In genomic region chr4:16461362-16461761, GRCh38 we compare ENCODE assay signal across 23 cellular contexts.
DNase-seq lines count a peak whose midpoint lies in the region; ATAC-seq and TF ChIP-seq lines count a peak whose summit lies in the region.
"Had no signal": no experiment of that assay in that cellular context is flagged by ENCODE, and none has a peak within 500 bp of the region (broad histone marks: within the 10 kb centered on the region; RNA-seq: fewer than 3 reads in every experiment).

No MANE protein-coding gene starts in this region.

- CTCF ChIA-PET in SK-N-SH (lab: Yijun Ruan, JAX): no interaction called here

- POLR2A ChIA-PET in SK-N-SH (lab: Yijun Ruan, JAX): no interaction called here

- H4K20me1 ChIP-seq in SK-N-SH (ENCODE audit: insufficient read depth) (no peaks in the 10 kb centered on the region), smooth muscle cell (ENCODE audit: low read depth) (no peaks in the 10 kb centered on the region)
- H4K20me1 ChIP-seq: BLaER1 had no signal

- H3K9me3 ChIP-seq in SK-N-SH (no peaks in the 10 kb centered on the region), smooth muscle cell (replicated peaks; ENCODE audit: low read depth) (no peaks in the 10 kb centered on the region)
- H3K9me3 ChIP-seq: BLaER1, heart right ventricle, upper lobe of right lung had no signal

- H3F3A ChIP-seq in SK-N-SH (replicated peaks; ENCODE audit: insufficient read depth) (no peaks in the 10 kb centered on the region), smooth muscle cell (ENCODE audit: low read depth) (no peaks in the 10 kb centered on the region)

- H3K9me2 ChIP-seq in SK-N-SH: no peaks in the 10 kb centered on the region

- no peaks in the 10 kb centered on the region for H3K27me3 ChIP-seq in SK-N-SH (ENCODE audit: insufficient read depth)
- H3K27me3 ChIP-seq in smooth muscle cell (ENCODE audit: low read depth): peaks cover 12% of the 10 kb centered on the region
- H3K27me3 ChIP-seq: BLaER1, heart right ventricle had no signal

- H3K4me1 ChIP-seq in SK-N-SH (ENCODE audit: control insufficient read depth in 1 of 2, insufficient read depth in 2 of 2, low read depth in 1 of 2, low read length in 1 of 2) (no peaks in the 10 kb centered on the region), smooth muscle cell (ENCODE audit: low read depth) (no peaks in the 10 kb centered on the region)
- H3K4me1 ChIP-seq: BLaER1, heart right ventricle, upper lobe of right lung had no signal

- peak; percentile 51; the same call in 2 of the 3 replicates for ATAC-seq in SK-N-SH treated with all-trans-retinoic acid at 6 μM for 48 hours
- ATAC-seq: effector memory CD8-positive, alpha-beta T cell; heart right ventricle; left ventricle myocardium superior; natural killer cell treated with Interleukin-12 subunit alpha and Interleukin-12 subunit beta and Interleukin-15 and Interleukin-18, amount 100 ng/mL, for 72 hours; sciatic nerve; upper lobe of right lung had no signal

- H3K4me2 ChIP-seq in SK-N-SH: no peak overlapping the region
- H3K4me2 ChIP-seq in smooth muscle cell: no peak overlapping the region
- H3K4me2 ChIP-seq: BLaER1 had no signal

- H3K4me3 ChIP-seq in SK-N-SH (ENCODE audit: low read depth in 2 of 2, low read length in 1 of 2) (no peak overlapping the region), smooth muscle cell (no peak overlapping the region)
- H3K4me3 ChIP-seq: BLaER1, heart right ventricle, upper lobe of right lung had no signal

- TF ChIP-seq CTCF in SK-N-SH (IDR thresholded peaks at IDR 0.05): no peak
- TF ChIP-seq CTCF in smooth muscle cell (IDR thresholded peaks at IDR 0.05; ENCODE audit: borderline replicate concordance, insufficient read depth, poor library complexity, severe bottlenecking): no peak

- H3K27ac ChIP-seq in SK-N-SH (ENCODE audit: low read depth in 2 of 2, low read length in 1 of 2): no peak overlapping the region
- H3K27ac ChIP-seq in epithelial cell of prostate: no peak overlapping the region
- H3K27ac ChIP-seq in smooth muscle cell (ENCODE audit: low read depth): no peak overlapping the region
- H3K27ac ChIP-seq: BLaER1, heart right ventricle, upper lobe of right lung had no signal

- H2AFZ ChIP-seq in SK-N-SH (ENCODE audit: low read depth) (no peak overlapping the region), smooth muscle cell (ENCODE audit: low read depth) (no peak overlapping the region)

- H3K9ac ChIP-seq in SK-N-SH (no peak overlapping the region), smooth muscle cell (ENCODE audit: low read depth) (no peak overlapping the region)
- H3K9ac ChIP-seq: BLaER1 had no signal

- TF ChIP-seq EP300 in SK-N-SH (IDR thresholded peaks at IDR 0.05; ENCODE audit: borderline replicate concordance in 1 of 2, low read depth in 1 of 2, low read length in 1 of 2): no peak

- TF ChIP-seq RAD21 in SK-N-SH (IDR thresholded peaks at IDR 0.05; ENCODE audit: low read length): no peak

- no peaks in the 10 kb centered on the region for H3K36me3 ChIP-seq in SK-N-SH (replicated peaks in 1 of 2; ENCODE audit: control insufficient read depth in 1 of 2, insufficient read depth in 2 of 2, low read length in 1 of 2)
- H3K36me3 ChIP-seq in smooth muscle cell (ENCODE audit: low read depth): no peaks in the 10 kb centered on the region
- H3K36me3 ChIP-seq: BLaER1, heart right ventricle, upper lobe of right lung had no signal

- H3K79me2 ChIP-seq in SK-N-SH (ENCODE audit: insufficient read depth) (no peaks in the 10 kb centered on the region), smooth muscle cell (ENCODE audit: low read depth) (no peaks in the 10 kb centered on the region)

- 40% methylated on average over 1 of the region's 1 CpG for WGBS in SK-N-SH (ENCODE audit: low lambda C conversion rate)
- WGBS in smooth muscle cell (ENCODE audit: low lambda C conversion rate): 0% methylated on average over 1 of the region's 1 CpG

- DNase-seq in SK-N-SH (no peak), RKO (ENCODE audit: low spot score) (peak; percentile 13), epithelial cell of prostate (ENCODE audit: low read depth, low spot score) (peak; percentile 16), renal cortical epithelial cell (ENCODE audit: low read depth) (peak; percentile 76), OCI-M1 (lab: John Stamatoyannopoulos, UW) (no peak), NCI-H1417 (lab: John Stamatoyannopoulos, UW) (no peak), smooth muscle cell (lab: John Stamatoyannopoulos, UW; ENCODE audit: unreplicated experiment) (no peak)
- DNase-seq: 8988T; activated CD4-positive, alpha-beta T cell treated with anti-CD3 and anti-CD28 coated beads, Interleukin-2, amount 10 ng/mL, durations not matched to agents 7 days and 5 days; activated naive CD8-positive, alpha-beta T cell treated with anti-CD3 and anti-CD28 coated beads, Interleukin-2, amount 10 ng/mL, durations not matched to agents 7 days and 5 days; COR-L47; effector memory CD8-positive, alpha-beta T cell; H9; heart right ventricle; KBM-7; left ventricle myocardium superior; NCI-H187 treated with DMSO at 0.1 percent for 48 hours; NCI-H69; upper lobe of right lung had no signal

TF ChIP-seq in SK-N-SH treated with all-trans-retinoic acid at 6 μM for 48 hours, 23 proteins besides CTCF, POLR2A, EP300 and RAD21 (continues in another document):
- TF ChIP-seq BACH2 (CRISPR knock-in tag; IDR thresholded peaks at IDR 0.05; ENCODE audit: borderline replicate concordance) (no peak), PATZ1 (CRISPR knock-in tag; IDR thresholded peaks at IDR 0.05; ENCODE audit: borderline replicate concordance) (no peak), ZFP30 (CRISPR knock-in tag; IDR thresholded peaks at IDR 0.05) (no peak), ISL1 (CRISPR knock-in tag; IDR thresholded peaks at IDR 0.05) (no peak), SNAI2 (CRISPR knock-in tag; IDR thresholded peaks at IDR 0.05) (no peak), RARB (CRISPR knock-in tag; IDR thresholded peaks at IDR 0.05) (no peak)
- TF ChIP-seq, protein P1, sequence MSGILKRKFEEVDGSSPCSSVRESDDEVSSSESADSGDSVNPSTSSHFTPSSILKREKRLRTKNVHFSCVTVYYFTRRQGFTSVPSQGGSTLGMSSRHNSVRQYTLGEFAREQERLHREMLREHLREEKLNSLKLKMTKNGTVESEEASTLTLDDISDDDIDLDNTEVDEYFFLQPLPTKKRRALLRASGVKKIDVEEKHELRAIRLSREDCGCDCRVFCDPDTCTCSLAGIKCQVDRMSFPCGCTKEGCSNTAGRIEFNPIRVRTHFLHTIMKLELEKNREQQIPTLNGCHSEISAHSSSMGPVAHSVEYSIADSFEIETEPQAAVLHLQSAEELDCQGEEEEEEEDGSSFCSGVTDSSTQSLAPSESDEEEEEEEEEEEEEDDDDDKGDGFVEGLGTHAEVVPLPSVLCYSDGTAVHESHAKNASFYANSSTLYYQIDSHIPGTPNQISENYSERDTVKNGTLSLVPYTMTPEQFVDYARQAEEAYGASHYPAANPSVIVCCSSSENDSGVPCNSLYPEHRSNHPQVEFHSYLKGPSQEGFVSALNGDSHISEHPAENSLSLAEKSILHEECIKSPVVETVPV (CRISPR knock-in tag; IDR thresholded peaks at IDR 0.05): no peak

TF ChIP-seq in SK-N-SH, 30 proteins besides CTCF, POLR2A, EP300 and RAD21:
- no peak for TF ChIP-seq YY1 (IDR thresholded peaks at IDR 0.05; ENCODE audit: low read depth)
- no peak for TF ChIP-seq JUND (IDR thresholded peaks at IDR 0.05)

Comparison
In these comparisons a context has a peak if more than half of its experiments do, and no peak if none do; other contexts are left out.
1. DNase-seq: peak in RKO (single experiment), epithelial cell of prostate (single experiment) and renal cortical epithelial cell (single experiment); none in SK-N-SH (single experiment), OCI-M1 (single experiment), NCI-H1417 (0 of 3) and smooth muscle cell (single experiment).